ENCODE assay signal across 1 cellular context in genomic region chr1:8026153-8026975, GRCh38.
TF ChIP-seq lines count a peak whose summit lies in the region.

Gene ERRFI1 (minus strand): TSS chr1:8026309. CDS start chr1:8015619, 10,690 bp downstream.

TF ChIP-seq in SK-N-SH, 30 proteins besides CTCF, POLR2A, EP300 and RAD21 (continued from another document):
- peak; percentile 13; the same call in 1 of the 2 replicates for TF ChIP-seq IRF3 (IDR thresholded peaks at IDR 0.05; ENCODE audit: low read depth, low read length)
- no peak for TF ChIP-seq NFIC (IDR thresholded peaks at IDR 0.05; ENCODE audit: borderline replicate concordance)
- TF ChIP-seq SMC3 (IDR thresholded peaks at IDR 0.05; ENCODE audit: low read depth, low read length) = peak; percentile 11; the same call in 1 of the 2 replicates
- peak; percentile 97 for TF ChIP-seq TAF1 (IDR thresholded peaks at IDR 0.05; ENCODE audit: borderline replicate concordance, low read depth, low read length)
- TF ChIP-seq, protein P1, sequence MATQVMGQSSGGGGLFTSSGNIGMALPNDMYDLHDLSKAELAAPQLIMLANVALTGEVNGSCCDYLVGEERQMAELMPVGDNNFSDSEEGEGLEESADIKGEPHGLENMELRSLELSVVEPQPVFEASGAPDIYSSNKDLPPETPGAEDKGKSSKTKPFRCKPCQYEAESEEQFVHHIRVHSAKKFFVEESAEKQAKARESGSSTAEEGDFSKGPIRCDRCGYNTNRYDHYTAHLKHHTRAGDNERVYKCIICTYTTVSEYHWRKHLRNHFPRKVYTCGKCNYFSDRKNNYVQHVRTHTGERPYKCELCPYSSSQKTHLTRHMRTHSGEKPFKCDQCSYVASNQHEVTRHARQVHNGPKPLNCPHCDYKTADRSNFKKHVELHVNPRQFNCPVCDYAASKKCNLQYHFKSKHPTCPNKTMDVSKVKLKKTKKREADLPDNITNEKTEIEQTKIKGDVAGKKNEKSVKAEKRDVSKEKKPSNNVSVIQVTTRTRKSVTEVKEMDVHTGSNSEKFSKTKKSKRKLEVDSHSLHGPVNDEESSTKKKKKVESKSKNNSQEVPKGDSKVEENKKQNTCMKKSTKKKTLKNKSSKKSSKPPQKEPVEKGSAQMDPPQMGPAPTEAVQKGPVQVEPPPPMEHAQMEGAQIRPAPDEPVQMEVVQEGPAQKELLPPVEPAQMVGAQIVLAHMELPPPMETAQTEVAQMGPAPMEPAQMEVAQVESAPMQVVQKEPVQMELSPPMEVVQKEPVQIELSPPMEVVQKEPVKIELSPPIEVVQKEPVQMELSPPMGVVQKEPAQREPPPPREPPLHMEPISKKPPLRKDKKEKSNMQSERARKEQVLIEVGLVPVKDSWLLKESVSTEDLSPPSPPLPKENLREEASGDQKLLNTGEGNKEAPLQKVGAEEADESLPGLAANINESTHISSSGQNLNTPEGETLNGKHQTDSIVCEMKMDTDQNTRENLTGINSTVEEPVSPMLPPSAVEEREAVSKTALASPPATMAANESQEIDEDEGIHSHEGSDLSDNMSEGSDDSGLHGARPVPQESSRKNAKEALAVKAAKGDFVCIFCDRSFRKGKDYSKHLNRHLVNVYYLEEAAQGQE (IDR thresholded peaks at IDR 0.05; ENCODE audit: low read depth, low read length) = peak; percentile 51
- TF ChIP-seq POLR2AphosphoS5 (IDR thresholded peaks at IDR 0.05; ENCODE audit: low read depth, low read length) = peak; percentile 98
- TF ChIP-seq GABPA (IDR thresholded peaks at IDR 0.05; ENCODE audit: low read depth) = no peak
- no peak for TF ChIP-seq YY1 (IDR thresholded peaks at IDR 0.05; ENCODE audit: low read depth)
- TF ChIP-seq USF1 (IDR thresholded peaks at IDR 0.05; ENCODE audit: borderline replicate concordance, low read depth) = no peak
